1 cellular context compared by ENCODE assay signal in genomic region chr1:89525169-89525855, GRCh38.
TF ChIP-seq lines count a peak whose summit lies in the region.

No MANE protein-coding gene starts in this region.

TF ChIP-seq in HEK293, 187 proteins besides CTCF, POLR2A, EP300 and RAD21 (continued from another document and continues in another):
- TF ChIP-seq ZBTB11 (tag by site-specific recombination; conservative IDR thresholded peaks at IDR 0.05; ENCODE audit: low read depth) (peak; percentile 41; the same call in 1 of the 2 replicates), ZNF624 (tag by site-specific recombination; IDR thresholded peaks at IDR 0.05) (no peak), ZNF132 (tag by site-specific recombination; IDR thresholded peaks at IDR 0.05; ENCODE audit: borderline replicate concordance) (no peak), ZNF311 (tag by site-specific recombination; IDR thresholded peaks at IDR 0.05; ENCODE audit: borderline replicate concordance) (no peak), ZNF112 (tag by site-specific recombination; IDR thresholded peaks at IDR 0.05) (no peak), ZNF548 (tag by site-specific recombination; IDR thresholded peaks at IDR 0.05) (no peak), ZNF677 (tag by site-specific recombination; IDR thresholded peaks at IDR 0.05) (no peak), TRIM28 (IDR thresholded peaks at IDR 0.05; ENCODE audit: borderline replicate concordance, low read length) (no peak), ZNF596 (tag by site-specific recombination; IDR thresholded peaks at IDR 0.05) (no peak), IKZF3 (tag by site-specific recombination; IDR thresholded peaks at IDR 0.05) (no peak), ZNF664 (tag by site-specific recombination; IDR thresholded peaks at IDR 0.05) (0 out of 2 replicates have a peak, but pooled peaks have one; percentile 27), BCL6B (tag by site-specific recombination; IDR thresholded peaks at IDR 0.05) (no peak), ZNF560 (tag by site-specific recombination; IDR thresholded peaks at IDR 0.05; ENCODE audit: borderline replicate concordance) (no peak), INSM2 (tag by site-specific recombination; IDR thresholded peaks at IDR 0.05) (no peak), ZNF843 (tag by site-specific recombination; IDR thresholded peaks at IDR 0.05) (no peak), ZSCAN16 (tag by site-specific recombination; IDR thresholded peaks at IDR 0.05) (no peak), ZNF785 (tag by site-specific recombination; IDR thresholded peaks at IDR 0.05) (no peak), ZNF266 (tag by site-specific recombination; IDR thresholded peaks at IDR 0.05; ENCODE audit: low read depth) (no peak), ZEB2 (tag by site-specific recombination; IDR thresholded peaks at IDR 0.05) (peak; percentile 99), WT1 (tag by site-specific recombination; IDR thresholded peaks at IDR 0.05) (no peak), ZIC2 (tag by site-specific recombination; IDR thresholded peaks at IDR 0.05) (peak; percentile 61), ZNF404 (tag by site-specific recombination; IDR thresholded peaks at IDR 0.05) (no peak), GLI2 (tag by site-specific recombination; IDR thresholded peaks at IDR 0.05; ENCODE audit: borderline replicate concordance, low read depth) (no peak), FEZF1 (tag by site-specific recombination; IDR thresholded peaks at IDR 0.05) (no peak), ZNF24 (tag by site-specific recombination; IDR thresholded peaks at IDR 0.05) (0 out of 2 replicates have a peak, but pooled peaks have one; percentile 19), ZNF16 (tag by site-specific recombination; IDR thresholded peaks at IDR 0.05; ENCODE audit: low read depth) (no peak), ZNF629 (tag by site-specific recombination; IDR thresholded peaks at IDR 0.05) (0 out of 2 replicates have a peak, but pooled peaks have one; percentile 22), ZNF529 (tag by site-specific recombination; IDR thresholded peaks at IDR 0.05; ENCODE audit: insufficient replicate concordance) (no peak), ZNF776 (tag by site-specific recombination; IDR thresholded peaks at IDR 0.05; ENCODE audit: borderline replicate concordance) (no peak), ZNF26 (tag by site-specific recombination; IDR thresholded peaks at IDR 0.05) (no peak), ZNF426 (tag by site-specific recombination; IDR thresholded peaks at IDR 0.05) (no peak), ZNF747 (tag by site-specific recombination; IDR thresholded peaks at IDR 0.05) (no peak), OVOL3 (tag by site-specific recombination; IDR thresholded peaks at IDR 0.05) (no peak), ZNF169 (tag by site-specific recombination; IDR thresholded peaks at IDR 0.05) (no peak), ZNF416 (tag by site-specific recombination; IDR thresholded peaks at IDR 0.05) (no peak), ZNF302 (tag by site-specific recombination; IDR thresholded peaks at IDR 0.05; ENCODE audit: low read depth) (no peak), ZBTB8A (tag by site-specific recombination; IDR thresholded peaks at IDR 0.05) (peak; percentile 30; the same call in 1 of the 2 replicates), ZXDB (tag by site-specific recombination; IDR thresholded peaks at IDR 0.05) (peak; percentile 59; the same call in 1 of the 2 replicates), ZNF10 (tag by site-specific recombination; IDR thresholded peaks at IDR 0.05) (peak; percentile 59; the same call in 1 of the 2 replicates)
- TF ChIP-seq, protein P1, sequence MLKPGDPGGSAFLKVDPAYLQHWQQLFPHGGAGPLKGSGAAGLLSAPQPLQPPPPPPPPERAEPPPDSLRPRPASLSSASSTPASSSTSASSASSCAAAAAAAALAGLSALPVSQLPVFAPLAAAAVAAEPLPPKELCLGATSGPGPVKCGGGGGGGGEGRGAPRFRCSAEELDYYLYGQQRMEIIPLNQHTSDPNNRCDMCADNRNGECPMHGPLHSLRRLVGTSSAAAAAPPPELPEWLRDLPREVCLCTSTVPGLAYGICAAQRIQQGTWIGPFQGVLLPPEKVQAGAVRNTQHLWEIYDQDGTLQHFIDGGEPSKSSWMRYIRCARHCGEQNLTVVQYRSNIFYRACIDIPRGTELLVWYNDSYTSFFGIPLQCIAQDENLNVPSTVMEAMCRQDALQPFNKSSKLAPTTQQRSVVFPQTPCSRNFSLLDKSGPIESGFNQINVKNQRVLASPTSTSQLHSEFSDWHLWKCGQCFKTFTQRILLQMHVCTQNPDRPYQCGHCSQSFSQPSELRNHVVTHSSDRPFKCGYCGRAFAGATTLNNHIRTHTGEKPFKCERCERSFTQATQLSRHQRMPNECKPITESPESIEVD (tag by site-specific recombination; IDR thresholded peaks at IDR 0.05) = no peak
- TF ChIP-seq, protein P2, sequence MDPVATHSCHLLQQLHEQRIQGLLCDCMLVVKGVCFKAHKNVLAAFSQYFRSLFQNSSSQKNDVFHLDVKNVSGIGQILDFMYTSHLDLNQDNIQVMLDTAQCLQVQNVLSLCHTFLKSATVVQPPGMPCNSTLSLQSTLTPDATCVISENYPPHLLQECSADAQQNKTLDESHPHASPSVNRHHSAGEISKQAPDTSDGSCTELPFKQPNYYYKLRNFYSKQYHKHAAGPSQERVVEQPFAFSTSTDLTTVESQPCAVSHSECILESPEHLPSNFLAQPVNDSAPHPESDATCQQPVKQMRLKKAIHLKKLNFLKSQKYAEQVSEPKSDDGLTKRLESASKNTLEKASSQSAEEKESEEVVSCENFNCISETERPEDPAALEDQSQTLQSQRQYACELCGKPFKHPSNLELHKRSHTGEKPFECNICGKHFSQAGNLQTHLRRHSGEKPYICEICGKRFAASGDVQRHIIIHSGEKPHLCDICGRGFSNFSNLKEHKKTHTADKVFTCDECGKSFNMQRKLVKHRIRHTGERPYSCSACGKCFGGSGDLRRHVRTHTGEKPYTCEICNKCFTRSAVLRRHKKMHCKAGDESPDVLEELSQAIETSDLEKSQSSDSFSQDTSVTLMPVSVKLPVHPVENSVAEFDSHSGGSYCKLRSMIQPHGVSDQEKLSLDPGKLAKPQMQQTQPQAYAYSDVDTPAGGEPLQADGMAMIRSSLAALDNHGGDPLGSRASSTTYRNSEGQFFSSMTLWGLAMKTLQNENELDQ (tag by site-specific recombination; IDR thresholded peaks at IDR 0.05; ENCODE audit: low read depth) = no peak
- TF ChIP-seq, protein P3, sequence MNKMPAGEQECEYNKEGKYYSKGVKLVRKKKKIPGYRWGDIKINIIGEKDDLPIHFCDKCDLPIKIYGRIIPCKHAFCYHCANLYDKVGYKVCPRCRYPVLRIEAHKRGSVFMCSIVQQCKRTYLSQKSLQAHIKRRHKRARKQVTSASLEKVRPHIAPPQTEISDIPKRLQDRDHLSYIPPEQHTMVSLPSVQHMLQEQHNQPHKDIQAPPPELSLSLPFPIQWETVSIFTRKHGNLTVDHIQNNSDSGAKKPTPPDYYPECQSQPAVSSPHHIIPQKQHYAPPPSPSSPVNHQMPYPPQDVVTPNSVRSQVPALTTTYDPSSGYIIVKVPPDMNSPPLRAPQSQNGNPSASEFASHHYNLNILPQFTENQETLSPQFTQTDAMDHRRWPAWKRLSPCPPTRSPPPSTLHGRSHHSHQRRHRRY (tag by site-specific recombination; IDR thresholded peaks at IDR 0.05) = 0 out of 2 replicates have a peak, but pooled peaks have one; percentile 13
- TF ChIP-seq, protein P4, sequence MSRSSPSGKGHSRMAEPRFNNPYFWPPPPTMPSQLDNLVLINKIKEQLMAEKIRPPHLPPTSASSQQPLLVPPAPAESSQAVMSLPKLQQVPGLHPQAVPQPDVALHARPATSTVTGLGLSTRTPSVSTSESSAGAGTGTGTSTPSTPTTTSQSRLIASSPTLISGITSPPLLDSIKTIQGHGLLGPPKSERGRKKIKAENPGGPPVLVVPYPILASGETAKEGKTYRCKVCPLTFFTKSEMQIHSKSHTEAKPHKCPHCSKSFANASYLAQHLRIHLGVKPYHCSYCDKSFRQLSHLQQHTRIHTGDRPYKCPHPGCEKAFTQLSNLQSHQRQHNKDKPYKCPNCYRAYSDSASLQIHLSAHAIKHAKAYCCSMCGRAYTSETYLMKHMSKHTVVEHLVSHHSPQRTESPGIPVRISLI (tag by site-specific recombination; IDR thresholded peaks at IDR 0.05) = no peak
- TF ChIP-seq, protein P5, sequence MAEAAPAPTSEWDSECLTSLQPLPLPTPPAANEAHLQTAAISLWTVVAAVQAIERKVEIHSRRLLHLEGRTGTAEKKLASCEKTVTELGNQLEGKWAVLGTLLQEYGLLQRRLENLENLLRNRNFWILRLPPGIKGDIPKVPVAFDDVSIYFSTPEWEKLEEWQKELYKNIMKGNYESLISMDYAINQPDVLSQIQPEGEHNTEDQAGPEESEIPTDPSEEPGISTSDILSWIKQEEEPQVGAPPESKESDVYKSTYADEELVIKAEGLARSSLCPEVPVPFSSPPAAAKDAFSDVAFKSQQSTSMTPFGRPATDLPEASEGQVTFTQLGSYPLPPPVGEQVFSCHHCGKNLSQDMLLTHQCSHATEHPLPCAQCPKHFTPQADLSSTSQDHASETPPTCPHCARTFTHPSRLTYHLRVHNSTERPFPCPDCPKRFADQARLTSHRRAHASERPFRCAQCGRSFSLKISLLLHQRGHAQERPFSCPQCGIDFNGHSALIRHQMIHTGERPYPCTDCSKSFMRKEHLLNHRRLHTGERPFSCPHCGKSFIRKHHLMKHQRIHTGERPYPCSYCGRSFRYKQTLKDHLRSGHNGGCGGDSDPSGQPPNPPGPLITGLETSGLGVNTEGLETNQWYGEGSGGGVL (tag by site-specific recombination; IDR thresholded peaks at IDR 0.05) = no peak
- TF ChIP-seq, protein P6, sequence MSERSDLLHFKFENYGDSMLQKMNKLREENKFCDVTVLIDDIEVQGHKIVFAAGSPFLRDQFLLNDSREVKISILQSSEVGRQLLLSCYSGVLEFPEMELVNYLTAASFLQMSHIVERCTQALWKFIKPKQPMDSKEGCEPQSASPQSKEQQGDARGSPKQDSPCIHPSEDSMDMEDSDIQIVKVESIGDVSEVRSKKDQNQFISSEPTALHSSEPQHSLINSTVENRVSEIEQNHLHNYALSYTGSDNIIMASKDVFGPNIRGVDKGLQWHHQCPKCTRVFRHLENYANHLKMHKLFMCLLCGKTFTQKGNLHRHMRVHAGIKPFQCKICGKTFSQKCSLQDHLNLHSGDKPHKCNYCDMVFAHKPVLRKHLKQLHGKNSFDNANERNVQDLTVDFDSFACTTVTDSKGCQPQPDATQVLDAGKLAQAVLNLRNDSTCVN (tag by site-specific recombination; optimal IDR thresholded peaks at IDR 0.05) = peak; percentile 9
